Comparison of ENCODE assay signal across 19 cellular contexts in genomic region chr9:137647096-137647709, GRCh38. TPM values are rescaled to one million over a fixed set of nuclear protein-coding genes. Genes with fewer than 3 reads are reported as not detected.
DNase-seq lines count a peak whose midpoint lies in the region; ATAC-seq, FAIRE-seq and TF ChIP-seq lines count a peak whose summit lies in the region.
"Had no signal": no experiment of that assay in that cellular context is flagged by ENCODE, and none has a peak within 500 bp of the region (broad histone marks: within the 10 kb centered on the region; RNA-seq: fewer than 3 reads in every experiment).

No MANE protein-coding gene starts in this region.

- H3K9me3 ChIP-seq in T-helper 17 cell (ENCODE audit: control insufficient read depth, low read length, poor library complexity, severe bottlenecking) (no peaks in the 10 kb centered on the region), upper lobe of left lung (no peaks in the 10 kb centered on the region)
- H3K9me3 ChIP-seq: colonic mucosa, ovary had no signal

- H3K27ac Mint-ChIP-seq in activated naive CD4-positive, alpha-beta T cell treated with anti-CD3 and anti-CD28 coated beads, Interleukin-2, amount 10 ng/mL, durations not matched to agents 7 days and 5 days = peak overlapping the region; percentile 47
- H3K27ac Mint-ChIP-seq in T-helper 17 cell (peak overlapping the region; percentile 11), mesothelial cell of epicardium (peak overlapping the region; percentile 35)
- H3K27ac Mint-ChIP-seq: stimulated activated memory B cell treated with anti-CD40 and anti-IgM and Interleukin-4, amounts not matched to agents 10 μg/mL and 1 μg/mL and 100 μg/mL, for 72 hours had no signal

- TF ChIP-seq CTCF in mesothelial cell of epicardium (IDR thresholded peaks at IDR 0.05; ENCODE audit: unreplicated experiment) (no peak), upper lobe of left lung (IDR thresholded peaks at IDR 0.05) (no peak)

- no peaks in the 10 kb centered on the region for H3K27me3 Mint-ChIP-seq in activated naive CD4-positive, alpha-beta T cell treated with anti-CD3 and anti-CD28 coated beads, Interleukin-2, amount 10 ng/mL, durations not matched to agents 7 days and 5 days
- H3K27me3 Mint-ChIP-seq in T-helper 17 cell (no peaks in the 10 kb centered on the region), mesothelial cell of epicardium (ENCODE audit: low read depth) (no peaks in the 10 kb centered on the region)
- H3K27me3 Mint-ChIP-seq: stimulated activated memory B cell treated with anti-CD40 and anti-IgM and Interleukin-4, amounts not matched to agents 10 μg/mL and 1 μg/mL and 100 μg/mL, for 72 hours had no signal

- no peak overlapping the region for H3K4me3 Mint-ChIP-seq in activated naive CD4-positive, alpha-beta T cell treated with anti-CD3 and anti-CD28 coated beads, Interleukin-2, amount 10 ng/mL, durations not matched to agents 7 days and 5 days
- H3K4me3 Mint-ChIP-seq in T-helper 17 cell (peak overlapping the region; percentile 53), mesothelial cell of epicardium (no peak overlapping the region)
- H3K4me3 Mint-ChIP-seq: stimulated activated memory B cell treated with anti-CD40 and anti-IgM and Interleukin-4, amounts not matched to agents 10 μg/mL and 1 μg/mL and 100 μg/mL, for 72 hours had no signal

- intact Hi-C loops in head of caudate nucleus (cut with DNase I) = no loop called here

- H3K27ac ChIP-seq in upper lobe of left lung = peak overlapping the region; percentile 19 to 43 (median 30)
- H3K27ac ChIP-seq: colonic mucosa, ovary had no signal

- ATAC-seq in T-helper 17 cell (no peak), upper lobe of left lung (ENCODE audit: low FRiP score in 2 of 2) (no peak)
- ATAC-seq: stimulated activated memory B cell treated with anti-CD40 and anti-IgM and Interleukin-4, amounts not matched to agents 10 μg/mL and 1 μg/mL and 100 μg/mL, for 72 hours had no signal

- no peaks in the 10 kb centered on the region for H3K27me3 ChIP-seq in upper lobe of left lung
- H3K27me3 ChIP-seq: colonic mucosa, ovary had no signal

- CTCF ChIA-PET in activated naive CD4-positive, alpha-beta T cell treated with anti-CD3 and anti-CD28 coated beads, Interleukin-2, amount 10 ng/mL, durations not matched to agents 7 days and 5 days (lab: Charles Lee) = interaction anchor here (0.8 kb wide), 1 partner anchor 26 kb away, joined by 3 read pairs; no protein-coding TSS in a partner anchor

- DNase-seq in activated naive CD4-positive, alpha-beta T cell treated with anti-CD3 and anti-CD28 coated beads, Interleukin-2, amount 10 ng/mL, durations not matched to agents 7 days and 5 days = peak; percentile 25
- DNase-seq in activated naive CD4-positive, alpha-beta T cell treated with anti-CD3 and anti-CD28 coated beads, Interleukin-2, amount 50 U/mL, for 16 hours = no peak
- DNase-seq in T-helper 17 cell (no peak), mesothelial cell of epicardium (ENCODE audit: low spot score in 2 of 2, unreplicated experiment in 2 of 2) (no peak), upper lobe of left lung (no peak), HTR-8/SVneo (ENCODE audit: insufficient read length, low spot score) (no peak), head of caudate nucleus (no peak)
- DNase-seq in effector CD8-positive, alpha-beta T cell (lab: John Stamatoyannopoulos, UW) = no peak
- DNase-seq: activated CD4-positive, alpha-beta T cell treated with anti-CD3 and anti-CD28 coated beads for 48 hours; Calu3; colonic mucosa; midbrain; NCI-H82; small intestine had no signal

- peaks cover 0 to 24% (median 10%) of the 10 kb centered on the region in 4 donors for H3K36me3 ChIP-seq in upper lobe of left lung
- H3K36me3 ChIP-seq: colonic mucosa, ovary had no signal

- 62 to 72% methylated on average over 10 to 15 of the region's 15 CpGs for WGBS in upper lobe of left lung, 2 donors

- no peak for FAIRE-seq in HTR-8/SVneo (lab: Jason Lieb, UNC)
- FAIRE-seq: G401.6, H54, islet of Langerhans, small intestine had no signal

- H3K4me3 ChIP-seq in upper lobe of left lung = peak overlapping the region in 1 of 4 donors; percentile 10
- H3K4me3 ChIP-seq: colonic mucosa, ovary had no signal

- peaks cover 0 to 26% (median 11%) of the 10 kb centered on the region in 4 donors for H3K4me1 ChIP-seq in upper lobe of left lung
- H3K4me1 ChIP-seq: colonic mucosa had no signal

- no peak for TF ChIP-seq POLR2A in upper lobe of left lung (IDR thresholded peaks at IDR 0.05)

- H3K4me1 Mint-ChIP-seq in activated naive CD4-positive, alpha-beta T cell treated with anti-CD3 and anti-CD28 coated beads, Interleukin-2, amount 10 ng/mL, durations not matched to agents 7 days and 5 days = peaks cover 39% of the 10 kb centered on the region
- H3K4me1 Mint-ChIP-seq in T-helper 17 cell = peaks cover 37% of the 10 kb centered on the region
- peaks cover 4% of the 10 kb centered on the region for H3K4me1 Mint-ChIP-seq in mesothelial cell of epicardium

- peaks cover 44% of the 10 kb centered on the region for H3K36me3 Mint-ChIP-seq in activated naive CD4-positive, alpha-beta T cell treated with anti-CD3 and anti-CD28 coated beads, Interleukin-2, amount 10 ng/mL, durations not matched to agents 7 days and 5 days
- H3K36me3 Mint-ChIP-seq in T-helper 17 cell (ENCODE audit: low read depth) (peaks cover 8% of the 10 kb centered on the region), mesothelial cell of epicardium (peaks cover 35% of the 10 kb centered on the region)

- H3K9me3 Mint-ChIP-seq in activated naive CD4-positive, alpha-beta T cell treated with anti-CD3 and anti-CD28 coated beads, Interleukin-2, amount 10 ng/mL, durations not matched to agents 7 days and 5 days = no peaks in the 10 kb centered on the region
- no peaks in the 10 kb centered on the region for H3K9me3 Mint-ChIP-seq in mesothelial cell of epicardium
- H3K9me3 Mint-ChIP-seq: stimulated activated memory B cell treated with anti-CD40 and anti-IgM and Interleukin-4, amounts not matched to agents 10 μg/mL and 1 μg/mL and 100 μg/mL, for 72 hours had no signal

- TF ChIP-seq EP300 in upper lobe of left lung (IDR thresholded peaks at IDR 0.05) = no peak

RNA-seq across cellular contexts. Expression of gene EHMT1, which starts 28.4 kb away (rescaled TPM):
- total RNA-seq in T-helper 17 cell = 100 to 1,000 TPM; 106 to 108 TPM
- 133 to 147 TPM (median 136 TPM) in 3 replicates for total RNA-seq in mesothelial cell of epicardium
- 100 to 1,000 TPM in 2 of 6 donors, 10 to 100 TPM in 4; 68.0 to 183 (median 83.6) TPM for total RNA-seq in upper lobe of left lung

RNA-seq across cellular contexts. Expression of gene ARRDC1, which starts 41.7 kb away (rescaled TPM):
- total RNA-seq in T-helper 17 cell (10 to 100 TPM; 54.8 to 83.8 TPM), mesothelial cell of epicardium (36.5 to 40.5 TPM (median 39.1 TPM) in 3 replicates), upper lobe of left lung (100 to 1,000 TPM in 3 of 6 donors, 10 to 100 TPM in 3; 74.9 to 202 (median 99.6) TPM)

RNA-seq across cellular contexts. Expression of gene ZMYND19, which starts 56.9 kb away (rescaled TPM):
- total RNA-seq in T-helper 17 cell = 10 to 100 TPM; 12.1 to 18.2 TPM
- total RNA-seq in mesothelial cell of epicardium = 31.1 to 33.2 TPM (median 31.9 TPM) in 3 replicates
- 10 to 100 TPM; 10.2 to 28.3 (median 20.9) TPM for total RNA-seq in upper lobe of left lung
